17 cellular contexts compared by ENCODE assay signal in the genomic region with DNA sequence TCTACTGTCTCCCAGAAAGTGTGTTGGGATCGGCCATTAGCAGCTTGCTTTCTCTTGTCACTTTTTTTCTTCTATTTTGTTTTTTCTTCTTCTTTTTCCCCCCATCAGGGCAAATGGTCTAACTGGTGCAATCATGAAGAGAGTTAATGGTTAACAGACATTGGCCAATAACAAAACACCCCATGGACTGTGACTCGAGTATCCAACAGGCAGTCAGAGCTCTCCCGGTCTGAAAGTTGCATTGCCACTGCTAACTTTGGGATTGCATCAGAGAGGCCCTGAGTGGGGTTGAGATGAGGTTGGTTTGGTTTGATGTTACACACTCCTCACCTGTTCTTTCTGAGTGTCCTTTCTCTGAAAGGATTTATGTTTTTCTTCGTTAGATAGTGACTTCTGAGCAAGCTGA. TPM values are rescaled to one million over a fixed set of nuclear protein-coding genes. Genes with fewer than 3 reads are reported as not detected.
DNase-seq lines count a peak whose midpoint lies in the region; ATAC-seq, FAIRE-seq and TF ChIP-seq lines count a peak whose summit lies in the region.
"Had no signal": no experiment of that assay in that cellular context is flagged by ENCODE, and none has a peak within 500 bp of the region (broad histone marks: within the 10 kb centered on the region; RNA-seq: fewer than 3 reads in every experiment).

No MANE protein-coding gene starts in this region.

- H3K27ac ChIP-seq in HepG2 (ENCODE audit: extremely low read length, insufficient read depth, low read length) (peak overlapping the region; percentile 94), upper lobe of right lung (no peak overlapping the region), dorsolateral prefrontal cortex (peak overlapping the region in 1 of 59 donors; percentile 13)
- H3K27ac ChIP-seq: esophagus squamous epithelium, KMS-11, transverse colon had no signal

- no peak overlapping the region for H2AFZ ChIP-seq in HepG2 (ENCODE audit: low read length)

- whole genome bisulfite sequencing in HepG2 (ENCODE audit: low lambda C conversion rate): under 1% methylated on average over 4 of the region's 4 CpGs

- peak overlapping the region; percentile 50 for H3K9ac ChIP-seq in HepG2 (ENCODE audit: insufficient read depth, low read depth, low read length)
- H3K9ac ChIP-seq: KMS-11 had no signal

- TF ChIP-seq EP300 in HepG2 (IDR thresholded peaks at IDR 0.05; ENCODE audit: low read depth in 2 of 2, low read length in 2 of 2) (peak; percentile 93 to 97), HepG2 (CRISPR knock-in tag; IDR thresholded peaks at IDR 0.05; ENCODE audit: borderline replicate concordance) (peak; percentile 92)

- no peaks in the 10 kb centered on the region for H3K4me1 Mint-ChIP-seq in stimulated activated naive CD8-positive, alpha-beta T cell treated with anti-CD3 and anti-CD28 coated beads, Interleukin-15, amount 100 ng/mL, for 72 hours
- peaks cover 51% of the 10 kb centered on the region for H3K4me1 Mint-ChIP-seq in chondrocyte (ENCODE audit: low read depth)
- peaks cover 0 to 5% (median 0%) of the 10 kb centered on the region in 4 donors for H3K4me1 Mint-ChIP-seq in naive thymus-derived CD8-positive, alpha-beta T cell

- peaks cover 21% of the 10 kb centered on the region for H3K36me3 Mint-ChIP-seq in chondrocyte (ENCODE audit: low read depth)
- H3K36me3 Mint-ChIP-seq in naive thymus-derived CD8-positive, alpha-beta T cell: peaks cover 0 to 84% (median 22%) of the 10 kb centered on the region in 3 donors

- ATAC-seq in stimulated activated naive CD8-positive, alpha-beta T cell treated with anti-CD3 and anti-CD28 coated beads, Interleukin-15, amount 100 ng/mL, for 72 hours: peak; percentile 55
- no peak for ATAC-seq in stimulated activated naive CD8-positive, alpha-beta T cell treated with anti-CD3 and anti-CD28 coated beads, Interleukin-15, Interleukin-2, amounts not matched to agents 100 U/mL and 50 U/mL, for 24 hours
- ATAC-seq in HepG2 (peak; percentile 92), upper lobe of right lung (peak; percentile 72), HG03439 (IDR thresholded peaks at IDR 0.05; ENCODE audit: unreplicated experiment) (no peak)
- no peak for ATAC-seq in naive thymus-derived CD8-positive, alpha-beta T cell

- no peaks in the 10 kb centered on the region for H3K9me3 ChIP-seq in HepG2 (ENCODE audit: low read length)
- no peaks in the 10 kb centered on the region for H3K9me3 ChIP-seq in upper lobe of right lung
- H3K9me3 ChIP-seq: esophagus squamous epithelium, transverse colon had no signal

- peak overlapping the region; percentile 73 for H3K4me2 ChIP-seq in HepG2 (ENCODE audit: low read depth, low read length)
- H3K4me2 ChIP-seq: KMS-11 had no signal

- peak overlapping the region in 1 of 3 experiments; percentile 41; a peak in 1 of 6 replicates for H3K4me3 ChIP-seq in HepG2 (replicated peaks in 1 of 3; ENCODE audit: insufficient read depth in 1 of 3, low read depth in 2 of 3, low read length in 3 of 3)
- H3K4me3 ChIP-seq in upper lobe of right lung: no peak overlapping the region
- no peak overlapping the region for H3K4me3 ChIP-seq in dorsolateral prefrontal cortex
- H3K4me3 ChIP-seq: esophagus squamous epithelium, transverse colon had no signal

- H3K27me3 ChIP-seq in HepG2 (ENCODE audit: control insufficient read depth in 1 of 2, insufficient read depth in 2 of 2, low read length in 2 of 2): no peaks in the 10 kb centered on the region
- H3K27me3 ChIP-seq in upper lobe of right lung: no peaks in the 10 kb centered on the region
- H3K27me3 ChIP-seq in dorsolateral prefrontal cortex: no peaks in the 10 kb centered on the region
- H3K27me3 ChIP-seq: esophagus squamous epithelium, transverse colon had no signal

- H3K4me3 Mint-ChIP-seq in stimulated activated naive CD8-positive, alpha-beta T cell treated with anti-CD3 and anti-CD28 coated beads, Interleukin-15, amount 100 ng/mL, for 72 hours: no peak overlapping the region
- no peak overlapping the region for H3K4me3 Mint-ChIP-seq in chondrocyte (ENCODE audit: unreplicated experiment)
- no peak overlapping the region for H3K4me3 Mint-ChIP-seq in naive thymus-derived CD8-positive, alpha-beta T cell

- peak overlapping the region; percentile 8 to 20 for H3K27ac Mint-ChIP-seq in stimulated activated naive CD8-positive, alpha-beta T cell treated with anti-CD3 and anti-CD28 coated beads, Interleukin-15, amount 100 ng/mL, for 72 hours
- peak overlapping the region; percentile 88 for H3K27ac Mint-ChIP-seq in chondrocyte (ENCODE audit: unreplicated experiment)
- H3K27ac Mint-ChIP-seq in naive thymus-derived CD8-positive, alpha-beta T cell: peak overlapping the region in 2 of 10 donors; percentile 31 to 40

- H4K20me1 ChIP-seq in HepG2 (ENCODE audit: insufficient read depth, low read length): no peaks in the 10 kb centered on the region

- TF ChIP-seq CTCF in chondrocyte (IDR thresholded peaks at IDR 0.05): no peak
- 0 out of 2 replicates have a peak, but pooled peaks have one; percentile 22 for TF ChIP-seq CTCF in HepG2 (CRISPR knock-in tag; IDR thresholded peaks at IDR 0.05)
- no peak for TF ChIP-seq CTCF in upper lobe of right lung (IDR thresholded peaks at IDR 0.05)
- TF ChIP-seq CTCF in dorsolateral prefrontal cortex (IDR thresholded peaks at IDR 0.05 in 54 of 56, conservative IDR thresholded peaks at IDR 0.05 in 2 of 56; ENCODE audit: low read depth in 1 of 56, partially characterized antibody in 56 of 56): no peak

- peak; percentile 90 for FAIRE-seq in HepG2 (lab: Jason Lieb, UNC)

- no TSS peak for BruUV-seq in HepG2 (replicated peaks; lab: Mats Ljungman, UMichigan)

- H3K36me3 ChIP-seq in HepG2 (replicated peaks in 1 of 2; ENCODE audit: control insufficient read depth in 1 of 2, insufficient read depth in 2 of 2, low read length in 2 of 2) (peaks cover 8 to 22% of the 10 kb centered on the region in 2 experiments; a peak in 2 of 5 replicates), upper lobe of right lung (peaks cover 50% of the 10 kb centered on the region)

- CTCF ChIA-PET in HepG2 (lab: Yijun Ruan, JAX; ENCODE audit: low intra/inter-chr PET ratio, low total read pairs): no interaction called here

- peak; percentile 77 to 81 for TF ChIP-seq POLR2A in HepG2 (IDR thresholded peaks at IDR 0.05; ENCODE audit: insufficient read depth in 1 of 2, low read depth in 2 of 2, low read length in 2 of 2)

- intact Hi-C loops in HepG2 (cut with micrococcal nuclease; ENCODE audit: unreplicated experiment) (loop anchor here (1.0 to 2.0 kb wide), 3 partner anchors 15 to 396 kb away; a partner anchor contains a TSS), upper lobe of right lung (cut with DNase I) (no loop called here), dorsolateral prefrontal cortex (cut with DNase I) (loop anchor here (2.0 to 10.0 kb wide), 2 partner anchors 398 kb away; a partner anchor contains a TSS)

- peaks cover 3% of the 10 kb centered on the region for H3K79me2 ChIP-seq in HepG2 (ENCODE audit: insufficient read depth, low read length)

- POLR2A ChIA-PET in HepG2 (lab: Yijun Ruan, JAX): interaction anchor here (0.7 to 11.3 kb wide), 16 partner anchors 11 to 394 kb away, joined by 3 to 297 read pairs (median 6); a partner anchor contains a TSS
- POLR2A ChIA-PET in naive thymus-derived CD8-positive, alpha-beta T cell (lab: Charles Lee): no interaction called here

- peaks cover 89% of the 10 kb centered on the region for H3K4me1 ChIP-seq in HepG2 (ENCODE audit: insufficient read depth, low read length)
- H3K4me1 ChIP-seq in upper lobe of right lung: peaks cover 8% of the 10 kb centered on the region

- TF ChIP-seq RAD21 in HepG2 (CRISPR knock-in tag; IDR thresholded peaks at IDR 0.05): peak; percentile 48; the same call in 1 of the 2 replicates

- in situ Hi-C loops in HepG2 (cut with HindIII; ENCODE audit: extremely low pct_ligation_motif_present, low pct_unique_long_range_greater_than_20kb): loop anchor here (5.0 to 10.0 kb wide), 2 partner anchors 168 to 395 kb away; a partner anchor contains a TSS

- H3K27me3 Mint-ChIP-seq in stimulated activated naive CD8-positive, alpha-beta T cell treated with anti-CD3 and anti-CD28 coated beads, Interleukin-15, amount 100 ng/mL, for 72 hours: no peaks in the 10 kb centered on the region
- no peaks in the 10 kb centered on the region for H3K27me3 Mint-ChIP-seq in chondrocyte (ENCODE audit: low read depth)
- H3K27me3 Mint-ChIP-seq in naive thymus-derived CD8-positive, alpha-beta T cell: no peaks in the 10 kb centered on the region

- DNase-seq in stimulated activated naive CD8-positive, alpha-beta T cell treated with anti-CD3 and anti-CD28 coated beads, Interleukin-15, amount 100 ng/mL, for 72 hours: no peak
- DNase-seq in stimulated activated naive CD8-positive, alpha-beta T cell treated with anti-CD3 and anti-CD28 coated beads, Interleukin-15, Interleukin-2, amounts not matched to agents 100 U/mL and 50 U/mL, for 24 hours: no peak
- DNase-seq in chondrocyte (ENCODE audit: low spot score) (no peak), HepG2 (ENCODE audit: low spot score) (peak; percentile 98), upper lobe of right lung (no peak), dorsolateral prefrontal cortex (no peak)
- DNase-seq in naive thymus-derived CD8-positive, alpha-beta T cell: no peak
- DNase-seq: activated naive CD4-positive, alpha-beta T cell treated with Interleukin-2 at 50 U/mL for 16 hours; cerebellar nuclear complex; DMS53; esophagus squamous epithelium; NCI-H1930; posterior cingulate gyrus; stimulated activated CD8-positive, alpha-beta memory T cell treated with anti-CD3 and anti-CD28 coated beads, Interleukin-4, amount 100 ng/mL, for 48 hours; transverse colon had no signal

- H3K9me3 Mint-ChIP-seq in stimulated activated naive CD8-positive, alpha-beta T cell treated with anti-CD3 and anti-CD28 coated beads, Interleukin-15, amount 100 ng/mL, for 72 hours: no peaks in the 10 kb centered on the region
- H3K9me3 Mint-ChIP-seq in chondrocyte (ENCODE audit: low read depth): no peaks in the 10 kb centered on the region
- no peaks in the 10 kb centered on the region for H3K9me3 Mint-ChIP-seq in naive thymus-derived CD8-positive, alpha-beta T cell

RNA-seq across cellular contexts. Expression of a gene that starts 12.9 kb away (rescaled TPM):
- 2.1 to 3.4 TPM (median 2.2 TPM) in 3 replicates for total RNA-seq in chondrocyte
- 48.5 and 86.1 TPM in 2 replicates for total RNA-seq in HepG2 (2016; rRNA removed; fragmentation: Illumina TruSeq; extraction: Trizol)
- 64.6 and 82.7 TPM in 2 replicates for total RNA-seq in HepG2 (2016; cell fraction: cytosol; rRNA removed; fragmentation: Illumina TruSeq; extraction: Trizol; ENCODE audit: low read depth)
- total RNA-seq in HepG2 (2016; cell fraction: insoluble cytoplasmic fraction; rRNA removed; fragmentation: Illumina TruSeq; extraction: Trizol): 52.1 and 76.7 TPM in 2 replicates
- total RNA-seq in HepG2 (2016; cell fraction: membrane; rRNA removed; fragmentation: Illumina TruSeq; extraction: Trizol): 71.1 and 75.3 TPM in 2 replicates
- total RNA-seq in HepG2 (2016; cell fraction: nucleus; rRNA removed; fragmentation: Illumina TruSeq; extraction: Trizol): 47.7 and 55.5 TPM in 2 replicates
- 59.1 and 62.9 TPM in 2 replicates for polyA plus RNA-seq in HepG2 (2011; rRNA removed)
- polyA plus RNA-seq in HepG2 (2011; cell fraction: cytosol; rRNA removed): 45.6 and 94.4 TPM in 2 replicates
- 87.4 and 124 TPM in 2 replicates for polyA plus RNA-seq in HepG2 (2011; cell fraction: nucleus; rRNA removed)
- 42.0 and 51.4 TPM in 2 replicates for polyA plus RNA-seq in HepG2 (2012)
- polyA plus RNA-seq in HepG2 (2016; cell fraction: cytosol; fragmentation: Illumina TruSeq; extraction: Trizol; ENCODE audit: low read depth): 125 and 134 TPM in 2 replicates
- 60.9 and 75.2 TPM in 2 replicates for polyA plus RNA-seq in HepG2 (2016; cell fraction: insoluble cytoplasmic fraction; fragmentation: Illumina TruSeq; extraction: Trizol; ENCODE audit: low read depth)
- 102 and 104 TPM in 2 replicates for polyA plus RNA-seq in HepG2 (2016; cell fraction: membrane; fragmentation: Illumina TruSeq; extraction: Trizol; ENCODE audit: low read depth)
- polyA plus RNA-seq in HepG2 (2016; cell fraction: nucleus; fragmentation: Illumina TruSeq; extraction: Trizol; ENCODE audit: insufficient read depth, low read depth): 136 and 150 TPM in 2 replicates
- 5.3 and 89.5 TPM in 2 replicates for polyA minus RNA-seq in HepG2 (2011; rRNA and poly(A)+ RNA removed; ENCODE audit: low replicate concordance)
- 57.5 and 73.7 TPM in 2 replicates for polyA minus RNA-seq in HepG2 (2011; cell fraction: cytosol; rRNA and poly(A)+ RNA removed)
- 27.3 and 30.6 TPM in 2 replicates for polyA minus RNA-seq in HepG2 (2011; cell fraction: nucleus; rRNA and poly(A)+ RNA removed)
- 0.96 TPM for total RNA-seq in upper lobe of right lung
- total RNA-seq in dorsolateral prefrontal cortex: 10 to 100 TPM in 119 of 120 experiments, 1 to 10 TPM in 1; 9.4 to 82.0 (median 34.1) TPM
- total RNA-seq in naive thymus-derived CD8-positive, alpha-beta T cell: 1 to 10 TPM; 4.0 to 4.7 TPM
- not detected for polyA plus RNA-seq in naive thymus-derived CD8-positive, alpha-beta T cell

Comparison
In these comparisons a context has a peak if more than half of its experiments do, and no peak if none do; other contexts are left out.
1. ATAC-seq: peak in stimulated activated naive CD8-positive, alpha-beta T cell treated with anti-CD3 and anti-CD28 coated beads, Interleukin-15, amount 100 ng/mL, for 72 hours (single experiment), HepG2 (single experiment) and upper lobe of right lung (single experiment); none in stimulated activated naive CD8-positive, alpha-beta T cell treated with anti-CD3 and anti-CD28 coated beads, Interleukin-15, Interleukin-2, amounts not matched to agents 100 U/mL and 50 U/mL, for 24 hours (single experiment), naive thymus-derived CD8-positive, alpha-beta T cell (0 of 2) and HG03439 (single experiment).